ENCODE assay signal across 23 cellular contexts in genomic region chr1:154744352-154744751, GRCh38.
"Had no signal": no experiment of that assay in that cellular context is flagged by ENCODE, and none has a peak within 500 bp of the region (broad histone marks: within the 10 kb centered on the region; RNA-seq: fewer than 3 reads in every experiment).

No MANE protein-coding gene starts in this region.

- H3K9me3 ChIP-seq: adrenal gland, right lobe of liver, testis, uterus had no signal

- H3K27me3 Mint-ChIP-seq: activated naive CD8-positive, alpha-beta T cell had no signal

- H3K27ac Mint-ChIP-seq: activated T-cell treated with anti-CD3 and anti-CD28 coated beads, Interleukin-2, amount 50 U/mL, for 24 hours; activated T-helper 17 cell treated with anti-CD3 and anti-CD28 coated beads, Interleukin-2, amount 50 U/mL, for 72 hours; nephron progenitor cell; stimulated activated memory B cell treated with anti-CD40 and anti-IgM and Interleukin-4, amounts not matched to agents 10 μg/mL and 1 μg/mL and 100 μg/mL, for 72 hours had no signal

- H3K4me3 ChIP-seq: adrenal gland, gastroesophageal sphincter, heart left ventricle, left ventricle myocardium inferior, right lobe of liver, testis, uterus had no signal

- H3K36me3 Mint-ChIP-seq: activated naive CD8-positive, alpha-beta T cell; stimulated activated memory B cell treated with anti-CD40 and anti-IgM and Interleukin-4, amounts not matched to agents 10 μg/mL and 1 μg/mL and 100 μg/mL, for 72 hours had no signal

- DNase-seq: activated CD4-positive, CD25-positive, alpha-beta regulatory T cell treated with anti-CD3 and anti-CD28 coated beads, Interleukin-2, amount 50 U/mL, for 72 hours; activated CD8-positive, alpha-beta memory T cell treated with anti-CD3 and anti-CD28 coated beads for 24 hours; activated CD8-positive, alpha-beta memory T cell treated with anti-CD3 and anti-CD28 coated beads, Interleukin-2, amount 50 U/mL, for 4 hours; activated T-cell treated with anti-CD3 and anti-CD28 coated beads, Interleukin-2, amount 50 U/mL, for 24 hours; cerebellar nuclear complex; cortex of kidney; heart left ventricle; left ventricle myocardium inferior; nephron progenitor cell; occipital lobe; small intestine; stimulated activated CD4-positive, alpha-beta T cell treated with anti-CD3 and anti-CD28 coated beads, Interleukin-2, amount 100 ng/mL, for 24 hours; testis; trophoblast cell; uterus; WERI-Rb-1 had no signal

- H3K9me3 Mint-ChIP-seq: activated T-helper 17 cell treated with anti-CD3 and anti-CD28 coated beads, Interleukin-2, amount 50 U/mL, for 72 hours had no signal

- ATAC-seq: gastroesophageal sphincter; heart left ventricle; right lobe of liver; stimulated activated memory B cell treated with anti-CD40 and anti-IgM and Interleukin-4, amounts not matched to agents 10 μg/mL and 1 μg/mL and 100 μg/mL, for 72 hours had no signal

- H3K4me3 Mint-ChIP-seq: nephron progenitor cell; stimulated activated memory B cell treated with anti-CD40 and anti-IgM and Interleukin-4, amounts not matched to agents 10 μg/mL and 1 μg/mL and 100 μg/mL, for 72 hours had no signal

- H3K27me3 ChIP-seq: heart left ventricle, right lobe of liver, testis, uterus had no signal

- H3K27ac ChIP-seq: adrenal gland, epithelial cell of prostate, gastroesophageal sphincter, right lobe of liver, testis, uterus, WERI-Rb-1 had no signal

- H3K36me3 ChIP-seq: adrenal gland, gastroesophageal sphincter, heart left ventricle, left ventricle myocardium inferior, right lobe of liver, uterus, WERI-Rb-1 had no signal

- H3K4me1 ChIP-seq: right lobe of liver had no signal
